ENCODE assay signal across 16 cellular contexts in genomic region chr6:37376078-37376743, GRCh38. TPM values are rescaled to one million over a fixed set of nuclear protein-coding genes. Genes with fewer than 3 reads are reported as not detected.
A peak's percentile ranks its signal among the peaks of the same experiment; 100 is the strongest.
DNase-seq lines count a peak whose midpoint lies in the region; ATAC-seq and TF ChIP-seq lines count a peak whose summit lies in the region.
"Had no signal": no experiment of that assay in that cellular context is flagged by ENCODE, and none has a peak within 500 bp of the region (broad histone marks: within the 10 kb centered on the region; RNA-seq: fewer than 3 reads in every experiment).

No MANE protein-coding gene starts in this region.

- H3K4me1 Mint-ChIP-seq in IgD-negative memory B cell (peaks cover 32 to 37% (median 33%) of the 10 kb centered on the region in 3 donors), activated B cell treated with CpG ODN at 0.5 μM for 24 hours (peaks cover 42% of the 10 kb centered on the region)
- H3K4me1 Mint-ChIP-seq in stimulated activated naive B cell treated with anti-CD40 and anti-IgM and Interleukin-4, amounts not matched to agents 10 μg/mL and 1 μg/mL and 100 μg/mL, for 72 hours: peaks cover 23 to 35% of the 10 kb centered on the region in 2 donors
- H3K4me1 Mint-ChIP-seq: CD14-positive monocyte, GM23338 had no signal

- H4K20me1 ChIP-seq in OCI-LY3 (ENCODE audit: insufficient read depth, low read length): peaks cover 5% of the 10 kb centered on the region; the same call in 1 of the 2 replicates

- H3K27me3 Mint-ChIP-seq in IgD-negative memory B cell: no peaks in the 10 kb centered on the region
- H3K27me3 Mint-ChIP-seq in activated B cell treated with CpG ODN at 0.5 μM for 24 hours: no peaks in the 10 kb centered on the region
- H3K27me3 Mint-ChIP-seq in stimulated activated naive B cell treated with anti-CD40 and anti-IgM and Interleukin-4, amounts not matched to agents 10 μg/mL and 1 μg/mL and 100 μg/mL, for 72 hours: no peaks in the 10 kb centered on the region

- no peak overlapping the region for H2AFZ ChIP-seq in OCI-LY3 (ENCODE audit: low read depth, low read length)
- H2AFZ ChIP-seq: GM23338 had no signal

- H3K4me2 ChIP-seq in OCI-LY3 (ENCODE audit: low read length): peak overlapping the region; percentile 57
- H3K4me2 ChIP-seq: A549, GM23338 had no signal

- peaks cover 25% of the 10 kb centered on the region for H3K4me1 ChIP-seq in OCI-LY3 (ENCODE audit: low read length)
- H3K4me1 ChIP-seq: A549 had no signal

- peaks cover 4% of the 10 kb centered on the region for H3K36me3 Mint-ChIP-seq in IgD-negative memory B cell
- H3K36me3 Mint-ChIP-seq in activated B cell treated with CpG ODN at 0.5 μM for 24 hours (ENCODE audit: low read depth): peaks cover 41% of the 10 kb centered on the region
- peaks cover 29 to 46% of the 10 kb centered on the region in 2 donors for H3K36me3 Mint-ChIP-seq in stimulated activated naive B cell treated with anti-CD40 and anti-IgM and Interleukin-4, amounts not matched to agents 10 μg/mL and 1 μg/mL and 100 μg/mL, for 72 hours

- peak overlapping the region; percentile 3 to 83 (median 54) for H3K27ac Mint-ChIP-seq in IgD-negative memory B cell
- peak overlapping the region; percentile 44 for H3K27ac Mint-ChIP-seq in activated B cell treated with CpG ODN at 0.5 μM for 24 hours
- H3K27ac Mint-ChIP-seq in stimulated activated naive B cell treated with anti-CD40 and anti-IgM and Interleukin-4, amounts not matched to agents 10 μg/mL and 1 μg/mL and 100 μg/mL, for 72 hours: peak overlapping the region; percentile 43
- H3K27ac Mint-ChIP-seq: CD8-positive, alpha-beta T cell; GM23338 had no signal

- peak overlapping the region in 3 of 4 donors; percentile 14 to 73 (median 34) for H3K4me3 Mint-ChIP-seq in IgD-negative memory B cell
- peak overlapping the region; percentile 9 for H3K4me3 Mint-ChIP-seq in activated B cell treated with CpG ODN at 0.5 μM for 24 hours
- H3K4me3 Mint-ChIP-seq in stimulated activated naive B cell treated with anti-CD40 and anti-IgM and Interleukin-4, amounts not matched to agents 10 μg/mL and 1 μg/mL and 100 μg/mL, for 72 hours: no peak overlapping the region
- H3K4me3 Mint-ChIP-seq: CD14-positive monocyte; CD8-positive, alpha-beta T cell; GM23338 had no signal

- TF ChIP-seq CTCF in OCI-LY3 (IDR thresholded peaks at IDR 0.05; ENCODE audit: low read depth, low read length) (no peak), activated B cell treated with CpG ODN at 0.5 μM for 24 hours (IDR thresholded peaks at IDR 0.05) (no peak)

- 0 out of 2 replicates have a peak overlapping the region, but pooled peaks have one; percentile 3 for H3K4me3 ChIP-seq in OCI-LY3 (ENCODE audit: low read length)
- H3K4me3 ChIP-seq: A549, GM23338 had no signal

- H3K9ac ChIP-seq in OCI-LY3 (ENCODE audit: low read length): no peak overlapping the region

- no peaks in the 10 kb centered on the region for H3K79me2 ChIP-seq in OCI-LY3 (ENCODE audit: low read length)

- CTCF ChIA-PET in activated B cell treated with CpG ODN at 0.5 μM for 24 hours (lab: Charles Lee): no interaction called here

- no peaks in the 10 kb centered on the region for H3K9me3 ChIP-seq in OCI-LY3 (ENCODE audit: insufficient read depth, low read length)
- H3K9me3 ChIP-seq: A549 had no signal

- peaks cover 48% of the 10 kb centered on the region for H3K36me3 ChIP-seq in OCI-LY3 (replicated peaks; ENCODE audit: low read depth, low read length)

- intact Hi-C loops in activated B cell treated with CpG ODN at 0.5 μM for 24 hours (cut with micrococcal nuclease): loop anchor here (5.0 kb wide), 1 partner anchor 56 kb away; the partner anchor contains the start of gene CMTR1

- DNase-seq in activated B cell treated with CpG ODN at 0.5 μM for 24 hours: no peak
- no peak for DNase-seq in stimulated activated naive B cell treated with anti-CD40 and anti-IgM and Interleukin-4, amounts not matched to agents 10 μg/mL and 1 μg/mL and 100 μg/mL, for 72 hours
- no peak for DNase-seq in activated CD8-positive, alpha-beta memory T cell treated with anti-CD3 and anti-CD28 coated beads for 24 hours
- DNase-seq in NCI-H748 treated with DMSO at 0.1 percent for 48 hours (lab: John Stamatoyannopoulos, UW): no peak
- DNase-seq: CD8-positive, alpha-beta T cell; COR-L47; DMS153; DMS79 treated with DMSO at 0.1 percent for 48 hours; GDM1; H7 had no signal

- no peaks in the 10 kb centered on the region for H3K27me3 ChIP-seq in OCI-LY3 (ENCODE audit: low read depth, low read length)

- H3K9me3 Mint-ChIP-seq in IgD-negative memory B cell: no peaks in the 10 kb centered on the region
- H3K9me3 Mint-ChIP-seq in activated B cell treated with CpG ODN at 0.5 μM for 24 hours: no peaks in the 10 kb centered on the region
- H3K9me3 Mint-ChIP-seq in stimulated activated naive B cell treated with anti-CD40 and anti-IgM and Interleukin-4, amounts not matched to agents 10 μg/mL and 1 μg/mL and 100 μg/mL, for 72 hours: no peaks in the 10 kb centered on the region
- H3K9me3 Mint-ChIP-seq: CD14-positive monocyte; CD8-positive, alpha-beta T cell; GM23338 had no signal

- POLR2A ChIA-PET in activated B cell treated with CpG ODN at 0.5 μM for 24 hours (lab: Charles Lee): interaction anchor here (0.5 to 2.0 kb wide), 3 partner anchors 34 to 119 kb away, joined by 3 to 11 read pairs (median 4); partner anchors contain the start of genes CMTR1, TBC1D22B and TMEM217

- peak overlapping the region; percentile 15; the same call in 1 of the 2 replicates for H3K27ac ChIP-seq in OCI-LY3 (ENCODE audit: low read length)
- H3K27ac ChIP-seq: A549 had no signal

- ATAC-seq in activated B cell treated with CpG ODN at 0.5 μM for 24 hours (ENCODE audit: low read depth) (peak; percentile 73), GM21529 (IDR thresholded peaks at IDR 0.05; ENCODE audit: unreplicated experiment) (no peak)
- no peak for ATAC-seq in stimulated activated naive B cell treated with anti-CD40 and anti-IgM and Interleukin-4, amounts not matched to agents 10 μg/mL and 1 μg/mL and 100 μg/mL, for 72 hours (replicated peaks)
- ATAC-seq: A549; CD8-positive, alpha-beta T cell; GM23338 had no signal

RNA-seq across cellular contexts. Expression of gene RNF8, which starts 22.4 kb away (rescaled TPM):
- 15.4 TPM for polyA plus RNA-seq in IgD-negative memory B cell
- total RNA-seq in activated B cell treated with CpG ODN at 0.5 μM for 24 hours: 18.7 and 18.8 TPM in 2 replicates

RNA-seq across cellular contexts. Expression of gene CMTR1, which starts 56.8 kb away (rescaled TPM):
- polyA plus RNA-seq in IgD-negative memory B cell: 27.5 TPM
- 59.0 and 65.7 TPM in 2 replicates for total RNA-seq in activated B cell treated with CpG ODN at 0.5 μM for 24 hours

Comparison
In these comparisons a context has a peak if more than half of its experiments do, and no peak if none do; other contexts are left out.
1. H3K4me3 Mint-ChIP-seq: peak in IgD-negative memory B cell (3 of 4) and activated B cell treated with CpG ODN at 0.5 μM for 24 hours (single experiment); none in stimulated activated naive B cell treated with anti-CD40 and anti-IgM and Interleukin-4, amounts not matched to agents 10 μg/mL and 1 μg/mL and 100 μg/mL, for 72 hours (0 of 2).
2. Peak in every context shown above with its lines, with median percentiles within 50 percentile points of each other: H3K27ac Mint-ChIP-seq.